ENCODE assay signal across 1 cellular context in genomic region chr1:214979191-214979590, GRCh38.
TF ChIP-seq lines count a peak whose summit lies in the region.

No MANE protein-coding gene starts in this region.

TF ChIP-seq in IMR-90, 13 proteins besides CTCF, POLR2A, EP300 and RAD21 (continued from another document):
- TF ChIP-seq BHLHE40 (IDR thresholded peaks at IDR 0.05; ENCODE audit: low read depth, low read length) = no peak
- TF ChIP-seq MXI1 (IDR thresholded peaks at IDR 0.05; ENCODE audit: borderline replicate concordance, low read depth, low read length) = no peak
